In genomic region chr19:40221858-40222619, GRCh38 we compare ENCODE assay signal across 8 cellular contexts. TPM values are rescaled to one million over a fixed set of nuclear protein-coding genes. Genes with fewer than 3 reads are reported as not detected.
DNase-seq lines count a peak whose midpoint lies in the region; ATAC-seq and TF ChIP-seq lines count a peak whose summit lies in the region.

No MANE protein-coding gene starts in this region.

- CTCF ChIA-PET in SK-N-SH (lab: Yijun Ruan, JAX) = interaction anchor here (5.6 kb wide), 1 partner anchor 82 kb away, joined by 41 read pairs; no protein-coding TSS in a partner anchor

- no peaks in the 10 kb centered on the region for H4K20me1 ChIP-seq in SK-N-SH (ENCODE audit: insufficient read depth)

- TF ChIP-seq POLR2A in gastroesophageal sphincter (IDR thresholded peaks at IDR 0.05) = no peak
- no peak for TF ChIP-seq POLR2A in ovary (IDR thresholded peaks at IDR 0.05)
- TF ChIP-seq POLR2A in tibial nerve (IDR thresholded peaks at IDR 0.05) = no peak

- peak; percentile 60 for DNase-seq in GM12864 (ENCODE audit: low read depth)
- DNase-seq in NCI-H1105 treated with DMSO at 0.1 percent for 48 hours (lab: John Stamatoyannopoulos, UW) = peak; percentile 62
- peak; percentile 95 for DNase-seq in SK-N-SH
- DNase-seq in activated naive CD4-positive, alpha-beta T cell treated with Interleukin-2 at 50 U/mL for 16 hours = peak; percentile 70
- DNase-seq in ovary = peak; percentile 61 to 80 (median 68)
- DNase-seq in tibial nerve (ENCODE audit: low spot score in 2 of 2) = peak; percentile 63 to 80

- H3F3A ChIP-seq in SK-N-SH (replicated peaks; ENCODE audit: insufficient read depth) = peaks cover 14% of the 10 kb centered on the region

- no peaks in the 10 kb centered on the region for H3K9me2 ChIP-seq in SK-N-SH

- peak; percentile 82 for TF ChIP-seq RAD21 in SK-N-SH (IDR thresholded peaks at IDR 0.05; ENCODE audit: low read length)

- TF ChIP-seq CTCF in GM12864 (IDR thresholded peaks at IDR 0.05; ENCODE audit: low read depth, low read length, missing control alignments) (peak; percentile 69), SK-N-SH (IDR thresholded peaks at IDR 0.05) (peak; percentile 86), gastroesophageal sphincter (IDR thresholded peaks at IDR 0.05) (peak in 3 of 4 experiments; percentile 90 to 97 (median 93)), ovary (IDR thresholded peaks at IDR 0.05) (peak; percentile 65 to 81 (median 71)), tibial nerve (IDR thresholded peaks at IDR 0.05) (peak; percentile 86 to 91 (median 87))

- H3K9ac ChIP-seq in SK-N-SH = no peak overlapping the region

- no peaks in the 10 kb centered on the region for H3K9me3 ChIP-seq in SK-N-SH
- no peaks in the 10 kb centered on the region for H3K9me3 ChIP-seq in gastroesophageal sphincter
- H3K9me3 ChIP-seq in ovary = no peaks in the 10 kb centered on the region
- H3K9me3 ChIP-seq in tibial nerve = no peaks in the 10 kb centered on the region

- no peak overlapping the region for H3K27ac ChIP-seq in SK-N-SH (ENCODE audit: low read depth in 2 of 2, low read length in 1 of 2)
- no peak overlapping the region for H3K27ac ChIP-seq in gastroesophageal sphincter
- no peak overlapping the region for H3K27ac ChIP-seq in ovary
- H3K27ac ChIP-seq in tibial nerve = no peak overlapping the region

- TF ChIP-seq EP300 in SK-N-SH (IDR thresholded peaks at IDR 0.05; ENCODE audit: borderline replicate concordance in 1 of 2, low read depth in 1 of 2, low read length in 1 of 2) = peak in 1 of 2 experiments; percentile 13; a peak in 1 of 4 replicates
- no peak for TF ChIP-seq EP300 in gastroesophageal sphincter (IDR thresholded peaks at IDR 0.05)
- TF ChIP-seq EP300 in ovary (IDR thresholded peaks at IDR 0.05) = no peak
- TF ChIP-seq EP300 in tibial nerve (IDR thresholded peaks at IDR 0.05) = no peak

- ATAC-seq in gastroesophageal sphincter = peak; percentile 93
- ATAC-seq in HG03108 (IDR thresholded peaks at IDR 0.05; ENCODE audit: unreplicated experiment) = no peak

- H3K27me3 ChIP-seq in SK-N-SH (ENCODE audit: insufficient read depth) (no peaks in the 10 kb centered on the region), gastroesophageal sphincter (peaks cover 92% of the 10 kb centered on the region), ovary (peaks cover 5% of the 10 kb centered on the region), tibial nerve (peaks cover under 1 to 83% of the 10 kb centered on the region in 2 donors)

- POLR2A ChIA-PET in SK-N-SH (lab: Yijun Ruan, JAX) = no interaction called here

- H3K36me3 ChIP-seq in SK-N-SH (replicated peaks in 1 of 2; ENCODE audit: control insufficient read depth in 1 of 2, insufficient read depth in 2 of 2, low read length in 1 of 2) = no peaks in the 10 kb centered on the region
- H3K36me3 ChIP-seq in gastroesophageal sphincter = no peaks in the 10 kb centered on the region
- no peaks in the 10 kb centered on the region for H3K36me3 ChIP-seq in ovary
- no peaks in the 10 kb centered on the region for H3K36me3 ChIP-seq in tibial nerve

- 69% methylated on average over 41 of the region's 41 CpGs for WGBS in SK-N-SH (ENCODE audit: low lambda C conversion rate)
- 15 to 51% methylated on average over 11 to 27 of the region's 41 CpGs for WGBS in gastroesophageal sphincter (ENCODE audit: low coverage in 1 of 2), 2 donors
- 36 to 60% (median 55%) methylated on average over 41 of the region's 41 CpGs for WGBS in ovary, 3 donors
- 62 to 64% methylated on average over 41 of the region's 41 CpGs for WGBS in tibial nerve, 2 donors

- H3K4me1 ChIP-seq in SK-N-SH (ENCODE audit: control insufficient read depth in 1 of 2, insufficient read depth in 2 of 2, low read depth in 1 of 2, low read length in 1 of 2) = no peaks in the 10 kb centered on the region; a peak in 2 of 4 replicates
- peaks cover 2 to 36% (median 8%) of the 10 kb centered on the region in 3 donors for H3K4me1 ChIP-seq in gastroesophageal sphincter
- peaks cover 10% of the 10 kb centered on the region for H3K4me1 ChIP-seq in ovary (ENCODE audit: insufficient read depth)
- H3K4me1 ChIP-seq in tibial nerve = peaks cover 0 to 34% (median 3%) of the 10 kb centered on the region in 4 donors

- no peak overlapping the region for H3K4me2 ChIP-seq in SK-N-SH

- intact Hi-C loops in ovary (cut with DNase I) = no loop called here

- H3K79me2 ChIP-seq in SK-N-SH (ENCODE audit: insufficient read depth) = no peaks in the 10 kb centered on the region

- no peak overlapping the region for H2AFZ ChIP-seq in SK-N-SH (ENCODE audit: low read depth)

- H3K4me3 ChIP-seq in GM12864 (ENCODE audit: low read depth, low read length) = no peak overlapping the region
- no peak overlapping the region for H3K4me3 ChIP-seq in SK-N-SH (ENCODE audit: low read depth in 2 of 2, low read length in 1 of 2)
- no peak overlapping the region for H3K4me3 ChIP-seq in gastroesophageal sphincter
- H3K4me3 ChIP-seq in ovary = no peak overlapping the region
- H3K4me3 ChIP-seq in tibial nerve = no peak overlapping the region

TF ChIP-seq in SK-N-SH, 30 proteins besides CTCF, POLR2A, EP300 and RAD21 (continues in another document):
- no peak for TF ChIP-seq MEF2A (IDR thresholded peaks at IDR 0.05; ENCODE audit: borderline replicate concordance, low read depth)
- TF ChIP-seq, protein P1, sequence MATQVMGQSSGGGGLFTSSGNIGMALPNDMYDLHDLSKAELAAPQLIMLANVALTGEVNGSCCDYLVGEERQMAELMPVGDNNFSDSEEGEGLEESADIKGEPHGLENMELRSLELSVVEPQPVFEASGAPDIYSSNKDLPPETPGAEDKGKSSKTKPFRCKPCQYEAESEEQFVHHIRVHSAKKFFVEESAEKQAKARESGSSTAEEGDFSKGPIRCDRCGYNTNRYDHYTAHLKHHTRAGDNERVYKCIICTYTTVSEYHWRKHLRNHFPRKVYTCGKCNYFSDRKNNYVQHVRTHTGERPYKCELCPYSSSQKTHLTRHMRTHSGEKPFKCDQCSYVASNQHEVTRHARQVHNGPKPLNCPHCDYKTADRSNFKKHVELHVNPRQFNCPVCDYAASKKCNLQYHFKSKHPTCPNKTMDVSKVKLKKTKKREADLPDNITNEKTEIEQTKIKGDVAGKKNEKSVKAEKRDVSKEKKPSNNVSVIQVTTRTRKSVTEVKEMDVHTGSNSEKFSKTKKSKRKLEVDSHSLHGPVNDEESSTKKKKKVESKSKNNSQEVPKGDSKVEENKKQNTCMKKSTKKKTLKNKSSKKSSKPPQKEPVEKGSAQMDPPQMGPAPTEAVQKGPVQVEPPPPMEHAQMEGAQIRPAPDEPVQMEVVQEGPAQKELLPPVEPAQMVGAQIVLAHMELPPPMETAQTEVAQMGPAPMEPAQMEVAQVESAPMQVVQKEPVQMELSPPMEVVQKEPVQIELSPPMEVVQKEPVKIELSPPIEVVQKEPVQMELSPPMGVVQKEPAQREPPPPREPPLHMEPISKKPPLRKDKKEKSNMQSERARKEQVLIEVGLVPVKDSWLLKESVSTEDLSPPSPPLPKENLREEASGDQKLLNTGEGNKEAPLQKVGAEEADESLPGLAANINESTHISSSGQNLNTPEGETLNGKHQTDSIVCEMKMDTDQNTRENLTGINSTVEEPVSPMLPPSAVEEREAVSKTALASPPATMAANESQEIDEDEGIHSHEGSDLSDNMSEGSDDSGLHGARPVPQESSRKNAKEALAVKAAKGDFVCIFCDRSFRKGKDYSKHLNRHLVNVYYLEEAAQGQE (IDR thresholded peaks at IDR 0.05; ENCODE audit: low read depth, low read length) = no peak
- peak; percentile 82 for TF ChIP-seq SMC3 (IDR thresholded peaks at IDR 0.05; ENCODE audit: low read depth, low read length)
- no peak for TF ChIP-seq FOSL2 (IDR thresholded peaks at IDR 0.05; ENCODE audit: borderline replicate concordance, low read depth)
- peak; percentile 66 for TF ChIP-seq CHD2 (IDR thresholded peaks at IDR 0.05; ENCODE audit: low read length, partially characterized antibody)
- no peak for TF ChIP-seq FOXJ3 (CRISPR knock-in tag; IDR thresholded peaks at IDR 0.05)
- no peak for TF ChIP-seq JUND (IDR thresholded peaks at IDR 0.05)
- no peak for TF ChIP-seq NFIC (IDR thresholded peaks at IDR 0.05; ENCODE audit: borderline replicate concordance)
- no peak for TF ChIP-seq EZH2phosphoT487 (IDR thresholded peaks at IDR 0.05; ENCODE audit: borderline replicate concordance, low read depth)
- no peak for TF ChIP-seq TAF1 (IDR thresholded peaks at IDR 0.05; ENCODE audit: borderline replicate concordance, low read depth, low read length)
- no peak for TF ChIP-seq MAX (IDR thresholded peaks at IDR 0.05; ENCODE audit: low read depth)

RNA-seq across cellular contexts. Expression of gene TTC9B, which starts 3.9 kb away (rescaled TPM):
- polyA plus RNA-seq in SK-N-SH (2012; rRNA removed) (0.30 and 0.52 TPM in 2 replicates), ovary (not detected)
- polyA plus RNA-seq in SK-N-SH (2012; cell fraction: cytosol; rRNA removed) = 0.42 and 0.89 TPM in 2 replicates
- 1.5 and 3.5 TPM in 2 replicates for polyA plus RNA-seq in SK-N-SH (2012; cell fraction: nucleus; rRNA removed)
- total RNA-seq in gastroesophageal sphincter (not detected), ovary (not detected), tibial nerve (under 1 TPM in 1 of 4 donors, not detected in 3; 0.84 TPM)

RNA-seq across cellular contexts. Expression of gene CCNP, which starts 4.5 kb away (rescaled TPM):
- polyA plus RNA-seq in SK-N-SH (2012; rRNA removed) (0.08 and 0.21 TPM in 2 replicates), ovary (under 1 TPM; 0.17 to 0.22 TPM)
- polyA plus RNA-seq in SK-N-SH (2012; cell fraction: cytosol; rRNA removed) = 0.01 TPM in 2 replicates
- 1.5 and 1.7 TPM in 2 replicates for polyA plus RNA-seq in SK-N-SH (2012; cell fraction: nucleus; rRNA removed)
- total RNA-seq in gastroesophageal sphincter (under 1 TPM in 1 of 4 donors, not detected in 3; 0.13 TPM), ovary (under 1 TPM; 0.35 to 0.83 (median 0.43) TPM), tibial nerve (1 to 10 TPM in 1 of 4 donors, not detected in 3; 2.7 TPM)

RNA-seq across cellular contexts. Expression of gene MAP3K10, which starts 30.8 kb away (rescaled TPM):
- polyA plus RNA-seq in SK-N-SH (2012; rRNA removed) (10.7 and 11.9 TPM in 2 replicates), ovary (10 to 100 TPM in 1 of 2 donors, 1 to 10 TPM in 1; 1.2 to 11.3 TPM)
- 3.8 and 5.8 TPM in 2 replicates for polyA plus RNA-seq in SK-N-SH (2012; cell fraction: cytosol; rRNA removed)
- polyA plus RNA-seq in SK-N-SH (2012; cell fraction: nucleus; rRNA removed) = 45.1 and 47.4 TPM in 2 replicates
- total RNA-seq in gastroesophageal sphincter (10 to 100 TPM in 3 of 4 donors, 1 to 10 TPM in 1; 9.8 to 21.3 (median 16.4) TPM), ovary (10 to 100 TPM in 6 of 7 donors, 1 to 10 TPM in 1; 8.3 to 26.2 (median 14.6) TPM), tibial nerve (10 to 100 TPM; 12.7 to 24.6 (median 13.9) TPM)
